ENCODE assay signal across 8 cellular contexts in the genomic region with DNA sequence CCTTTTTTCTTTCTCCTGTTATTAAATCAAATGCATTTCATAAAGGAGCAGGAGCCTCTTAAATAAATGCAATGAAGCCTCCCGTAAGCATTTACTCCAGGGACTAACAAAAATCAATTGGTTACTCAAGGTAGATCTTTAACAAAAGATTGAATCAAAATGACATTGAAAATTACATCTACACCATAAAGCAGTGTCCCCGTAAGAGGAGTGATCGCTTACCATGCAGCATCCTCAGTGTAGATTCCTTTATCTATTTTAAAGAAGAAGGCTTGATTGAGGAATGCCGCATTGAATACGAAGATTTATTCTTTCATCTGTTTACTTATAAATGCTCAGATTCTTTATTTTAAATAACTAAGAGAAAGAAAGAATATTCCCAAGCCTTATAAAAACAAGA. TPM values are rescaled to one million over a fixed set of nuclear protein-coding genes. Genes with fewer than 3 reads are reported as not detected.
"Had no signal": no experiment of that assay in that cellular context is flagged by ENCODE, and none has a peak within 500 bp of the region (broad histone marks: within the 10 kb centered on the region; RNA-seq: fewer than 3 reads in every experiment).

No MANE protein-coding gene starts in this region.

- DNase-seq: IMR-90, KBM-7, KG1 had no signal

- H3K36me3 Mint-ChIP-seq: IgD-negative memory B cell had no signal

- H3K4me3 ChIP-seq: K562 had no signal

- H3K4me1 Mint-ChIP-seq: IgD-negative memory B cell had no signal

- H3K9me3 Mint-ChIP-seq: IgD-negative memory B cell had no signal

- H3K27ac ChIP-seq: HL-60 had no signal

- H3K27me3 Mint-ChIP-seq: IgD-negative memory B cell had no signal

- H3K4me3 Mint-ChIP-seq: IgD-negative memory B cell had no signal

- ATAC-seq: HepG2, K562 had no signal

- H3K27ac Mint-ChIP-seq: IgD-negative memory B cell had no signal

RNA-seq across cellular contexts. Expression of a gene that starts 54.9 kb away (rescaled TPM):
- total RNA-seq: HT1080, IMR-90, K562 had no signal
- polyA plus RNA-seq: IgD-negative memory B cell, IMR-90, K562 had no signal
